ENCODE assay signal across 20 cellular contexts in the genomic region with DNA sequence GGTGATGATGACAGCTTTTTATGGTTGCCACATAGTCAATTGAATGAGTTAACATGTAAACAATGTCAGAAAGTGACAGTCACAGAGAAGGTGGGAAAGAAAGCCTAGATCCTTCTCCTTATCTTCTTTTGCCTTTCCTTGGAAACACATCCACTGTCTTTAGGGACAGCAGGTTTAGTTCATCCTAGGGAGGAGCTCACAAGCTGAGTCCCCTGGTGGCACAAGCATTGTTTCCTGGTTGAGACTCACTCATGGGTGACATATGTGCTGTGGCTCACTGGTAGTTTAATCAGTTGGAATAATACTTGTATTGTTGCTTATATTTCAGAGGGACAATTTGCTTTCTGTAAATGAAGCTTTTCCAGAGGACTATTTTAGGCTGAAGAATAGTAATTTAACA.
"Had no signal": no experiment of that assay in that cellular context is flagged by ENCODE, and none has a peak within 500 bp of the region (broad histone marks: within the 10 kb centered on the region; RNA-seq: fewer than 3 reads in every experiment).

No MANE protein-coding gene starts in this region.

- H3K4me1 ChIP-seq: SJSA1 had no signal

- H3K27ac ChIP-seq: HL-60, KMS-11, SJSA1, SK-N-MC had no signal

- H3K4me3 ChIP-seq: K562, SJSA1, SK-N-MC had no signal

- H3K4me2 ChIP-seq: KMS-11 had no signal

- H3K9ac ChIP-seq: KMS-11 had no signal

- ATAC-seq: K562 had no signal

- DNase-seq: Kasumi-1, MM.1S, NCI-H1092 treated with DMSO at 0.1 percent for 48 hours, NCI-H1436, NCI-H1694 treated with DMSO at 0.1 percent for 48 hours, NCI-H1930, NCI-H2107, NCI-H446, NCI-H510A, NCI-H524 treated with DMSO at 0.1 percent for 48 hours, NCI-H69, NCI-H774, Right ventricle myocardium superior, RPMI8226, SIG-M5 had no signal

- H3K36me3 ChIP-seq: SJSA1 had no signal

- H3K27me3 ChIP-seq: SJSA1 had no signal
